26 cellular contexts compared by ENCODE assay signal in genomic region chr19:15243236-15243957, GRCh38. TPM values are rescaled to one million over a fixed set of nuclear protein-coding genes. Genes with fewer than 3 reads are reported as not detected.
DNase-seq lines count a peak whose midpoint lies in the region; ATAC-seq, FAIRE-seq and TF ChIP-seq lines count a peak whose summit lies in the region.
"Had no signal": no experiment of that assay in that cellular context is flagged by ENCODE, and none has a peak within 500 bp of the region (broad histone marks: within the 10 kb centered on the region; RNA-seq: fewer than 3 reads in every experiment).

No MANE protein-coding gene starts in this region.

- no peaks in the 10 kb centered on the region for H3K27me3 ChIP-seq in tibial artery
- H3K27me3 ChIP-seq: adrenal gland, neutrophil, upper lobe of right lung had no signal

- no peak for DNase-seq in activated naive CD4-positive, alpha-beta T cell treated with anti-CD3 and anti-CD28 coated beads, Interleukin-2, amount 10 ng/mL, durations not matched to agents 7 days and 5 days
- no peak for DNase-seq in activated naive CD8-positive, alpha-beta T cell treated with anti-CD3 and anti-CD28 coated beads for 36 hours
- peak; percentile 72 for DNase-seq in kidney
- DNase-seq in tibial artery = no peak
- no peak for DNase-seq in activated CD4-positive, CD25-positive, alpha-beta regulatory T cell (lab: John Stamatoyannopoulos, UW)
- DNase-seq in GF-D8 (lab: John Stamatoyannopoulos, UW) = no peak
- DNase-seq: activated CD4-positive, alpha-beta T cell treated with anti-CD3 and anti-CD28 coated beads, Interleukin-2, amount 10 ng/mL, durations not matched to agents 24 days and 14 days; adrenal gland; COR-L47; DMS79; HCEC 1CT; NCI-H1105 treated with DMSO at 0.1 percent for 48 hours; NCI-H2029 treated with DMSO at 0.1 percent for 48 hours; NCI-H82; SK-N-SH; stimulated activated CD8-positive, alpha-beta memory T cell treated with anti-CD3 and anti-CD28 coated beads, Interleukin-4, amount 100 ng/mL, for 48 hours; upper lobe of right lung had no signal

- H3K4me3 ChIP-seq in kidney (ENCODE audit: low read length in 2 of 2) (no peak overlapping the region), tibial artery (no peak overlapping the region)
- H3K4me3 ChIP-seq: A549, adrenal gland, upper lobe of right lung had no signal

- no peaks in the 10 kb centered on the region for H3K9me3 Mint-ChIP-seq in activated naive CD4-positive, alpha-beta T cell treated with anti-CD3 and anti-CD28 coated beads, Interleukin-2, amount 50 U/mL, for 24 hours
- no peaks in the 10 kb centered on the region for H3K9me3 Mint-ChIP-seq in activated naive CD4-positive, alpha-beta T cell treated with anti-CD3 and anti-CD28 coated beads, Interleukin-2, amount 10 ng/mL, durations not matched to agents 7 days and 5 days
- H3K9me3 Mint-ChIP-seq in activated naive CD8-positive, alpha-beta T cell treated with anti-CD3 and anti-CD28 coated beads for 36 hours = no peaks in the 10 kb centered on the region
- H3K9me3 Mint-ChIP-seq: activated CD4-positive, alpha-beta T cell treated with anti-CD3 and anti-CD28 coated beads, Interleukin-2, amount 10 ng/mL, durations not matched to agents 24 days and 14 days had no signal

- ATAC-seq in GM21528 (IDR thresholded peaks at IDR 0.05; ENCODE audit: low FRiP score, unreplicated experiment) = no peak
- ATAC-seq: A549, upper lobe of right lung had no signal

- H3K4me1 ChIP-seq in kidney (ENCODE audit: control insufficient read depth in 1 of 2, insufficient read depth in 1 of 2, low read depth in 1 of 2, low read length in 2 of 2) = peaks cover 7 to 18% of the 10 kb centered on the region in 2 donors
- peaks cover 0 to 70% (median 52%) of the 10 kb centered on the region in 4 donors for H3K4me1 ChIP-seq in tibial artery

- TF ChIP-seq CTCF in kidney (IDR thresholded peaks at IDR 0.05; ENCODE audit: borderline replicate concordance, extremely low read depth, insufficient read depth) (no peak), tibial artery (IDR thresholded peaks at IDR 0.05) (no peak)

- H3K4me3 Mint-ChIP-seq in activated naive CD4-positive, alpha-beta T cell treated with anti-CD3 and anti-CD28 coated beads, Interleukin-2, amount 50 U/mL, for 24 hours = no peak overlapping the region
- no peak overlapping the region for H3K4me3 Mint-ChIP-seq in activated naive CD4-positive, alpha-beta T cell treated with anti-CD3 and anti-CD28 coated beads, Interleukin-2, amount 10 ng/mL, durations not matched to agents 7 days and 5 days
- no peak overlapping the region for H3K4me3 Mint-ChIP-seq in activated naive CD8-positive, alpha-beta T cell treated with anti-CD3 and anti-CD28 coated beads for 36 hours
- H3K4me3 Mint-ChIP-seq: activated CD4-positive, alpha-beta T cell treated with anti-CD3 and anti-CD28 coated beads, Interleukin-2, amount 10 ng/mL, durations not matched to agents 24 days and 14 days; IgD-negative memory B cell had no signal

- H3K9me3 ChIP-seq in kidney (ENCODE audit: control insufficient read depth in 1 of 2, low read length in 2 of 2) (no peaks in the 10 kb centered on the region), tibial artery (no peaks in the 10 kb centered on the region)
- H3K9me3 ChIP-seq: A549, adrenal gland, neutrophil, SK-N-SH, upper lobe of right lung had no signal

- CTCF ChIA-PET in activated naive CD4-positive, alpha-beta T cell treated with anti-CD3 and anti-CD28 coated beads, Interleukin-2, amount 10 ng/mL, durations not matched to agents 7 days and 5 days (lab: Charles Lee) = no interaction called here

- peak overlapping the region; percentile 65 for H3K27ac Mint-ChIP-seq in activated naive CD4-positive, alpha-beta T cell treated with anti-CD3 and anti-CD28 coated beads, Interleukin-2, amount 50 U/mL, for 24 hours
- no peak overlapping the region for H3K27ac Mint-ChIP-seq in activated naive CD4-positive, alpha-beta T cell treated with anti-CD3 and anti-CD28 coated beads, Interleukin-2, amount 10 ng/mL, durations not matched to agents 7 days and 5 days
- peak overlapping the region; percentile 52 for H3K27ac Mint-ChIP-seq in activated naive CD8-positive, alpha-beta T cell treated with anti-CD3 and anti-CD28 coated beads for 36 hours
- H3K27ac Mint-ChIP-seq: activated CD4-positive, alpha-beta T cell treated with anti-CD3 and anti-CD28 coated beads, Interleukin-2, amount 10 ng/mL, durations not matched to agents 24 days and 14 days had no signal

- no peak for FAIRE-seq in kidney (lab: Jason Lieb, UNC)
- FAIRE-seq: A549, islet of Langerhans had no signal

- H3K36me3 Mint-ChIP-seq in activated naive CD4-positive, alpha-beta T cell treated with anti-CD3 and anti-CD28 coated beads, Interleukin-2, amount 50 U/mL, for 24 hours = peaks cover 4% of the 10 kb centered on the region
- peaks cover 31% of the 10 kb centered on the region for H3K36me3 Mint-ChIP-seq in activated naive CD4-positive, alpha-beta T cell treated with anti-CD3 and anti-CD28 coated beads, Interleukin-2, amount 10 ng/mL, durations not matched to agents 7 days and 5 days
- peaks cover 26% of the 10 kb centered on the region for H3K36me3 Mint-ChIP-seq in activated naive CD8-positive, alpha-beta T cell treated with anti-CD3 and anti-CD28 coated beads for 36 hours

- H3K4me1 Mint-ChIP-seq in activated naive CD4-positive, alpha-beta T cell treated with anti-CD3 and anti-CD28 coated beads, Interleukin-2, amount 50 U/mL, for 24 hours = no peaks in the 10 kb centered on the region
- no peaks in the 10 kb centered on the region for H3K4me1 Mint-ChIP-seq in activated naive CD4-positive, alpha-beta T cell treated with anti-CD3 and anti-CD28 coated beads, Interleukin-2, amount 10 ng/mL, durations not matched to agents 7 days and 5 days
- H3K4me1 Mint-ChIP-seq in activated naive CD8-positive, alpha-beta T cell treated with anti-CD3 and anti-CD28 coated beads for 36 hours = no peaks in the 10 kb centered on the region
- H3K4me1 Mint-ChIP-seq: activated CD4-positive, alpha-beta T cell treated with anti-CD3 and anti-CD28 coated beads, Interleukin-2, amount 10 ng/mL, durations not matched to agents 24 days and 14 days; IgD-negative memory B cell had no signal

- no peak overlapping the region for H3K9ac ChIP-seq in kidney (ENCODE audit: low read length in 2 of 2)
- H3K9ac ChIP-seq: SK-N-SH had no signal

- H3K27me3 Mint-ChIP-seq in activated naive CD4-positive, alpha-beta T cell treated with anti-CD3 and anti-CD28 coated beads, Interleukin-2, amount 50 U/mL, for 24 hours = no peaks in the 10 kb centered on the region
- no peaks in the 10 kb centered on the region for H3K27me3 Mint-ChIP-seq in activated naive CD4-positive, alpha-beta T cell treated with anti-CD3 and anti-CD28 coated beads, Interleukin-2, amount 10 ng/mL, durations not matched to agents 7 days and 5 days
- H3K27me3 Mint-ChIP-seq in activated naive CD8-positive, alpha-beta T cell treated with anti-CD3 and anti-CD28 coated beads for 36 hours = no peaks in the 10 kb centered on the region
- H3K27me3 Mint-ChIP-seq: activated CD4-positive, alpha-beta T cell treated with anti-CD3 and anti-CD28 coated beads, Interleukin-2, amount 10 ng/mL, durations not matched to agents 24 days and 14 days; IgD-negative memory B cell had no signal

- intact Hi-C loops in kidney (cut with DNase I) = no loop called here
- intact Hi-C loops in tibial artery (cut with DNase I; ENCODE audit: low total_unique reads) = no loop called here

- H3K27ac ChIP-seq in kidney (ENCODE audit: low read depth in 2 of 2, low read length in 2 of 2) (no peak overlapping the region), tibial artery (peak overlapping the region; percentile 98)
- H3K27ac ChIP-seq: A549, adrenal gland, neutrophil, upper lobe of right lung had no signal

- H3K36me3 ChIP-seq in kidney (ENCODE audit: control insufficient read depth in 1 of 2, insufficient read depth in 2 of 2, low read length in 2 of 2) = peaks cover 40 to 46% of the 10 kb centered on the region in 2 donors
- H3K36me3 ChIP-seq in tibial artery = peaks cover 42 to 97% (median 66%) of the 10 kb centered on the region in 3 donors

RNA-seq across cellular contexts. Expression of gene EPHX3, which starts 11.1 kb away (rescaled TPM):
- total RNA-seq in activated naive CD8-positive, alpha-beta T cell treated with anti-CD3 and anti-CD28 coated beads for 36 hours = not detected
- total RNA-seq in kidney = 2.0 TPM
- 3.5 TPM for polyA plus RNA-seq in kidney (ENCODE audit: insufficient read depth, low read depth, low replicate concordance)
- total RNA-seq: pulmonary artery endothelial cell, skeletal muscle tissue had no signal
- polyA plus RNA-seq: IgD-negative memory B cell had no signal

RNA-seq across cellular contexts. Expression of gene NOTCH3, which starts 42.6 kb away (rescaled TPM):
- total RNA-seq in activated naive CD8-positive, alpha-beta T cell treated with anti-CD3 and anti-CD28 coated beads for 36 hours = under 1 TPM in 1 of 2 experiments, not detected in 1; 0.12 TPM
- 92.3 TPM for total RNA-seq in kidney
- polyA plus RNA-seq in kidney (ENCODE audit: insufficient read depth, low read depth, low replicate concordance) = 15.1 TPM
- total RNA-seq: activated CD4-positive, alpha-beta T cell treated with anti-CD3 and anti-CD28 coated beads, Interleukin-2, amount 10 ng/mL, durations not matched to agents 24 days and 14 days; T-helper 2 cell treated with Interferon-gamma antibody and Interleukin-4, amounts not matched to agents 100 ng/mL and 5 ng/mL, for 36 hours had no signal
- polyA plus RNA-seq: IgD-negative memory B cell had no signal

Comparison
In these comparisons a context has a peak if more than half of its experiments do, and no peak if none do; other contexts are left out.
1. H3K27ac ChIP-seq: peak in tibial artery (2 of 2); none in kidney (0 of 2).
2. RNA of gene NOTCH3, which starts 42.6 kb away (total RNA-seq): 92.3 TPM in kidney (single experiment); 0.12 TPM in activated naive CD8-positive, alpha-beta T cell treated with anti-CD3 and anti-CD28 coated beads for 36 hours; every median in the first group is over 10 times any median in the second.